Comparison of ENCODE assay signal across 20 cellular contexts in genomic region chr3:45623434-45623833, GRCh38.
"Had no signal": no experiment of that assay in that cellular context is flagged by ENCODE, and none has a peak within 500 bp of the region (broad histone marks: within the 10 kb centered on the region; RNA-seq: fewer than 3 reads in every experiment).

No MANE protein-coding gene starts in this region.

- H3K27me3 ChIP-seq: breast epithelium, esophagus muscularis mucosa, sigmoid colon, suprapubic skin, upper lobe of left lung had no signal

- H3K4me1 ChIP-seq: breast epithelium, suprapubic skin had no signal

- H3K27ac Mint-ChIP-seq: activated CD8-positive, alpha-beta T cell treated with anti-CD3 and anti-CD28 coated beads for 36 hours; activated naive CD8-positive, alpha-beta T cell treated with anti-CD3 and anti-CD28 coated beads, Interleukin-2, amount 10 ng/mL, durations not matched to agents 7 days and 5 days; activated T-cell treated with anti-CD3 and anti-CD28 coated beads, Interleukin-2, amount 50 U/mL, for 72 hours; nephron; T-helper 2 cell treated with Interferon-gamma antibody and Interleukin-4, amounts not matched to agents 5 μg/mL and 100 μg/mL, for 36 hours had no signal

- H3K9me3 ChIP-seq: breast epithelium, esophagus muscularis mucosa, mucosa of descending colon, psoas muscle, sigmoid colon, suprapubic skin, upper lobe of left lung had no signal

- H3K27me3 Mint-ChIP-seq: activated CD8-positive, alpha-beta T cell treated with anti-CD3 and anti-CD28 coated beads for 36 hours; activated naive CD8-positive, alpha-beta T cell treated with anti-CD3 and anti-CD28 coated beads, Interleukin-2, amount 10 ng/mL, durations not matched to agents 7 days and 5 days had no signal

- H3K9me3 Mint-ChIP-seq: activated CD8-positive, alpha-beta T cell treated with anti-CD3 and anti-CD28 coated beads for 36 hours; activated naive CD8-positive, alpha-beta T cell treated with anti-CD3 and anti-CD28 coated beads, Interleukin-2, amount 10 ng/mL, durations not matched to agents 7 days and 5 days; activated T-cell treated with anti-CD3 and anti-CD28 coated beads, Interleukin-2, amount 50 U/mL, for 72 hours; nephron; T-helper 2 cell treated with Interferon-gamma antibody and Interleukin-4, amounts not matched to agents 5 μg/mL and 100 μg/mL, for 36 hours had no signal

- H3K4me1 Mint-ChIP-seq: activated naive CD8-positive, alpha-beta T cell treated with anti-CD3 and anti-CD28 coated beads, Interleukin-2, amount 10 ng/mL, durations not matched to agents 7 days and 5 days had no signal

- DNase-seq: activated CD4-positive, CD25-positive, alpha-beta regulatory T cell treated with anti-CD3 and anti-CD28 coated beads, Interleukin-2, amount 50 U/mL, for 72 hours; activated CD8-positive, alpha-beta memory T cell treated with anti-CD3 and anti-CD28 coated beads, Interleukin-2, amount 50 U/mL, for 4 hours; activated CD8-positive, alpha-beta T cell treated with anti-CD3 and anti-CD28 coated beads for 36 hours; activated gamma-delta T cell treated with Interleukin-2 at 50 U/mL for 16 hours; activated naive CD8-positive, alpha-beta T cell treated with anti-CD3 and anti-CD28 coated beads, Interleukin-2, amount 10 ng/mL, durations not matched to agents 7 days and 5 days; activated T-cell treated with anti-CD3 and anti-CD28 coated beads, Interleukin-2, amount 50 U/mL, for 72 hours; anterior cingulate cortex; mucosa of descending colon; occipital lobe; psoas muscle; sigmoid colon; stimulated activated CD4-positive, alpha-beta T cell treated with anti-CD3 and anti-CD28 coated beads, Interleukin-12 subunit alpha, Interleukin-12 subunit beta, amount 100 ng/mL, for 4 hours; stimulated activated naive CD8-positive, alpha-beta T cell treated with anti-CD3 and anti-CD28 coated beads, Interleukin-15, Interleukin-2, amounts not matched to agents 100 U/mL and 50 U/mL, for 24 hours; upper lobe of left lung had no signal

- H3K4me3 Mint-ChIP-seq: activated CD8-positive, alpha-beta T cell treated with anti-CD3 and anti-CD28 coated beads for 36 hours; activated naive CD8-positive, alpha-beta T cell treated with anti-CD3 and anti-CD28 coated beads, Interleukin-2, amount 10 ng/mL, durations not matched to agents 7 days and 5 days; activated T-cell treated with anti-CD3 and anti-CD28 coated beads, Interleukin-2, amount 50 U/mL, for 72 hours; nephron; T-helper 2 cell treated with Interferon-gamma antibody and Interleukin-4, amounts not matched to agents 5 μg/mL and 100 μg/mL, for 36 hours had no signal

- H3K36me3 ChIP-seq: breast epithelium, esophagus muscularis mucosa, suprapubic skin had no signal

- H3K4me3 ChIP-seq: breast epithelium, esophagus muscularis mucosa, lung, mucosa of descending colon, psoas muscle, sigmoid colon, suprapubic skin, upper lobe of left lung had no signal

- H3K27ac ChIP-seq: breast epithelium, esophagus muscularis mucosa, psoas muscle, sigmoid colon, suprapubic skin, upper lobe of left lung had no signal

- ATAC-seq: activated CD8-positive, alpha-beta T cell treated with anti-CD3 and anti-CD28 coated beads for 36 hours; activated T-cell treated with anti-CD3 and anti-CD28 coated beads, Interleukin-2, amount 50 U/mL, for 72 hours; mucosa of descending colon; stimulated activated naive CD8-positive, alpha-beta T cell treated with anti-CD3 and anti-CD28 coated beads, Interleukin-15, Interleukin-2, amounts not matched to agents 100 U/mL and 50 U/mL, for 24 hours had no signal
